ENCODE assay signal across 1 cellular context in the genomic region with DNA sequence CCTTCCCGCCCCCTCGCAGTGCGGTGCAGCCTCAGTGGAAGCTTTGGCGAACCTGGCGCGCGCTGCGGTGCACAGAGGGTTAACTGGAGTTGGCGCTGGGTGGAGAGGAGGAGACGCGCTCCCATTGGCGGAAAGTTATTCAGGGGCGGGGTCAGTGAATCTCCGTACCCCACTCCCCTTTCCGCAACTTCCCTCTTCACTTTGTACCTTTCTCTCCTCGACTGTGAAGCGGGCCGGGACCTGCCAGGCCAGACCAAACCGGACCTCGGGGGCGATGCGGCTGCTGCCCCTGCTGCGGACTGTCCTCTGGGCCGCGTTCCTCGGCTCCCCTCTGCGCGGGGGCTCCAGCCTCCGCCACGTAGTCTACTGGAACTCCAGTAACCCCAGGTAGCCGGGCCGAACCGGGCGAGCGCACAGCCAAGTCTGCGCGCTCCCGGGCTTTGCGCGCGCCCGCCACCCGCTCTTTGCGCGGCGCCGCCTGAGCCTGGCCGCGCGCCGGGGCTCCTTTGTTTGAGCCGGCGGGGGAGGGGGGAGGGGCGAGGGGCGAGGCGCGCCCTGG.
TF ChIP-seq lines count a peak whose summit lies in the region.

A gene with protein sequence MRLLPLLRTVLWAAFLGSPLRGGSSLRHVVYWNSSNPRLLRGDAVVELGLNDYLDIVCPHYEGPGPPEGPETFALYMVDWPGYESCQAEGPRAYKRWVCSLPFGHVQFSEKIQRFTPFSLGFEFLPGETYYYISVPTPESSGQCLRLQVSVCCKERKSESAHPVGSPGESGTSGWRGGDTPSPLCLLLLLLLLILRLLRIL (plus strand): TSS at position 191 of the 559 bp plus-strand sequence. CDS start 84 bp downstream, at position 275.

TF ChIP-seq in HCT116, 20 proteins besides CTCF, POLR2A, EP300 and RAD21 (continued from another document):
- TF ChIP-seq, protein P1, sequence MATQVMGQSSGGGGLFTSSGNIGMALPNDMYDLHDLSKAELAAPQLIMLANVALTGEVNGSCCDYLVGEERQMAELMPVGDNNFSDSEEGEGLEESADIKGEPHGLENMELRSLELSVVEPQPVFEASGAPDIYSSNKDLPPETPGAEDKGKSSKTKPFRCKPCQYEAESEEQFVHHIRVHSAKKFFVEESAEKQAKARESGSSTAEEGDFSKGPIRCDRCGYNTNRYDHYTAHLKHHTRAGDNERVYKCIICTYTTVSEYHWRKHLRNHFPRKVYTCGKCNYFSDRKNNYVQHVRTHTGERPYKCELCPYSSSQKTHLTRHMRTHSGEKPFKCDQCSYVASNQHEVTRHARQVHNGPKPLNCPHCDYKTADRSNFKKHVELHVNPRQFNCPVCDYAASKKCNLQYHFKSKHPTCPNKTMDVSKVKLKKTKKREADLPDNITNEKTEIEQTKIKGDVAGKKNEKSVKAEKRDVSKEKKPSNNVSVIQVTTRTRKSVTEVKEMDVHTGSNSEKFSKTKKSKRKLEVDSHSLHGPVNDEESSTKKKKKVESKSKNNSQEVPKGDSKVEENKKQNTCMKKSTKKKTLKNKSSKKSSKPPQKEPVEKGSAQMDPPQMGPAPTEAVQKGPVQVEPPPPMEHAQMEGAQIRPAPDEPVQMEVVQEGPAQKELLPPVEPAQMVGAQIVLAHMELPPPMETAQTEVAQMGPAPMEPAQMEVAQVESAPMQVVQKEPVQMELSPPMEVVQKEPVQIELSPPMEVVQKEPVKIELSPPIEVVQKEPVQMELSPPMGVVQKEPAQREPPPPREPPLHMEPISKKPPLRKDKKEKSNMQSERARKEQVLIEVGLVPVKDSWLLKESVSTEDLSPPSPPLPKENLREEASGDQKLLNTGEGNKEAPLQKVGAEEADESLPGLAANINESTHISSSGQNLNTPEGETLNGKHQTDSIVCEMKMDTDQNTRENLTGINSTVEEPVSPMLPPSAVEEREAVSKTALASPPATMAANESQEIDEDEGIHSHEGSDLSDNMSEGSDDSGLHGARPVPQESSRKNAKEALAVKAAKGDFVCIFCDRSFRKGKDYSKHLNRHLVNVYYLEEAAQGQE (IDR thresholded peaks at IDR 0.05; ENCODE audit: low read depth), result no peak
- TF ChIP-seq ZFX (IDR thresholded peaks at IDR 0.05), result no peak
- TF ChIP-seq POLR2AphosphoS5 (IDR thresholded peaks at IDR 0.05; ENCODE audit: low read depth, low read length), result peak; percentile 80
- TF ChIP-seq, protein P2, sequence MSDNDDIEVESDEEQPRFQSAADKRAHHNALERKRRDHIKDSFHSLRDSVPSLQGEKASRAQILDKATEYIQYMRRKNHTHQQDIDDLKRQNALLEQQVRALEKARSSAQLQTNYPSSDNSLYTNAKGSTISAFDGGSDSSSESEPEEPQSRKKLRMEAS (IDR thresholded peaks at IDR 0.05), result no peak
- TF ChIP-seq SP1 (IDR thresholded peaks at IDR 0.05; ENCODE audit: low read depth), result peak; percentile 75
- TF ChIP-seq CEBPB (IDR thresholded peaks at IDR 0.05; ENCODE audit: low read depth), result no peak
- no peak for TF ChIP-seq FOSL1 (IDR thresholded peaks at IDR 0.05; ENCODE audit: low read depth)
- TF ChIP-seq SIN3A (IDR thresholded peaks at IDR 0.05; ENCODE audit: low read depth), result peak; percentile 55; the same call in 1 of the 2 replicates
